In genomic region chr9:692636-693459, GRCh38 we compare ENCODE assay signal across 9 cellular contexts.
DNase-seq lines count a peak whose midpoint lies in the region; ATAC-seq and TF ChIP-seq lines count a peak whose summit lies in the region.
"Had no signal": no experiment of that assay in that cellular context is flagged by ENCODE, and none has a peak within 500 bp of the region (broad histone marks: within the 10 kb centered on the region; RNA-seq: fewer than 3 reads in every experiment).

No MANE protein-coding gene starts in this region.

- H3K9me2 ChIP-seq in hepatocyte (replicated peaks; ENCODE audit: insufficient read depth) (no peaks in the 10 kb centered on the region), MM.1S (replicated peaks; ENCODE audit: insufficient read depth, low read length) (no peaks in the 10 kb centered on the region)

- H3K27ac ChIP-seq in DND-41 (ENCODE audit: low read length): peak overlapping the region; percentile 72
- H3K27ac ChIP-seq in hepatocyte: peak overlapping the region; percentile 78
- no peak overlapping the region for H3K27ac ChIP-seq in MM.1S (ENCODE audit: low read length)

- H3K27me3 ChIP-seq in DND-41 (ENCODE audit: insufficient read depth, low read length, poor library complexity) (no peaks in the 10 kb centered on the region), hepatocyte (no peaks in the 10 kb centered on the region), MM.1S (replicated peaks; ENCODE audit: insufficient read depth, low read length) (no peaks in the 10 kb centered on the region)

- WGBS in hepatocyte (ENCODE audit: low lambda C conversion rate, missing lambda C conversion rate): 73% methylated on average over 6 of the region's 6 CpGs

- peak; percentile 29 for TF ChIP-seq CTCF in DND-41 (IDR thresholded peaks at IDR 0.05; ENCODE audit: borderline replicate concordance, extremely low read depth, low read length, poor library complexity, severe bottlenecking)
- TF ChIP-seq CTCF in hepatocyte (IDR thresholded peaks at IDR 0.05; ENCODE audit: poor library complexity): no peak
- no peak for TF ChIP-seq CTCF in MM.1S (IDR thresholded peaks at IDR 0.05; ENCODE audit: low read length)

- H3K36me3 ChIP-seq in DND-41 (ENCODE audit: insufficient read depth, low read length): no peaks in the 10 kb centered on the region
- H3K36me3 ChIP-seq in hepatocyte (replicated peaks; ENCODE audit: insufficient read depth, low read depth): no peaks in the 10 kb centered on the region
- H3K36me3 ChIP-seq in MM.1S (replicated peaks; ENCODE audit: insufficient read depth, low read length): no peaks in the 10 kb centered on the region

- no peaks in the 10 kb centered on the region for H3F3A ChIP-seq in MM.1S (ENCODE audit: insufficient read depth, low read length)

- ATAC-seq in DND-41 (ENCODE audit: insufficient read depth, low read depth) (peak; percentile 54; the same call in 1 of the 3 replicates), GM18861 (IDR thresholded peaks at IDR 0.05; ENCODE audit: unreplicated experiment) (no peak), GM18520 (IDR thresholded peaks at IDR 0.05; ENCODE audit: unreplicated experiment) (no peak)

- DNase-seq in DND-41 (no peak), amniotic stem cell (lab: John Stamatoyannopoulos, UW) (peak; percentile 12), hepatocyte (ENCODE audit: low spot score) (no peak), renal cortical epithelial cell (ENCODE audit: low read depth) (peak; percentile 60), MM.1S (no peak)
- DNase-seq in stimulated activated naive CD4-positive, alpha-beta T cell (lab: John Stamatoyannopoulos, UW): no peak
- DNase-seq: stimulated activated CD4-positive, alpha-beta T cell treated with anti-CD3 and anti-CD28 coated beads, Interleukin-15, amount 100 ng/mL, for 24 hours had no signal

- peaks cover 27% of the 10 kb centered on the region for H3K4me1 ChIP-seq in DND-41 (ENCODE audit: insufficient read depth, low read length)
- H3K4me1 ChIP-seq in hepatocyte (ENCODE audit: insufficient read depth): peaks cover 38% of the 10 kb centered on the region
- no peaks in the 10 kb centered on the region for H3K4me1 ChIP-seq in MM.1S (ENCODE audit: low read length)

- H3K4me2 ChIP-seq in DND-41 (ENCODE audit: insufficient read depth, low read length) (peak overlapping the region; percentile 19; the same call in 1 of the 2 replicates), hepatocyte (peak overlapping the region; percentile 68), MM.1S (ENCODE audit: low read depth, low read length) (no peak overlapping the region)

- H2AFZ ChIP-seq in DND-41 (ENCODE audit: low read depth, low read length): peak overlapping the region; percentile 17
- H2AFZ ChIP-seq in hepatocyte: peak overlapping the region; percentile 20
- no peak overlapping the region for H2AFZ ChIP-seq in MM.1S (ENCODE audit: low read length)

- H3K9ac ChIP-seq in DND-41 (ENCODE audit: low read depth, low read length) (peak overlapping the region; percentile 30; the same call in 1 of the 2 replicates), MM.1S (ENCODE audit: low read length) (no peak overlapping the region)

- no peaks in the 10 kb centered on the region for H4K20me1 ChIP-seq in DND-41 (ENCODE audit: insufficient read depth, low read length)
- H4K20me1 ChIP-seq in hepatocyte (ENCODE audit: insufficient read depth, poor library complexity, severe bottlenecking): no peaks in the 10 kb centered on the region
- no peaks in the 10 kb centered on the region for H4K20me1 ChIP-seq in MM.1S (ENCODE audit: insufficient read depth, low read length)

- no peaks in the 10 kb centered on the region for H3K79me2 ChIP-seq in DND-41 (ENCODE audit: insufficient read depth, low read length)
- peaks cover 39% of the 10 kb centered on the region for H3K79me2 ChIP-seq in hepatocyte
- H3K79me2 ChIP-seq in MM.1S (ENCODE audit: low read length): no peaks in the 10 kb centered on the region

- no peaks in the 10 kb centered on the region for H3K9me3 ChIP-seq in DND-41 (ENCODE audit: insufficient read depth, low read length, severe bottlenecking)
- no peaks in the 10 kb centered on the region for H3K9me3 ChIP-seq in hepatocyte (ENCODE audit: low read depth)
- no peaks in the 10 kb centered on the region for H3K9me3 ChIP-seq in MM.1S (replicated peaks; ENCODE audit: insufficient read depth, low read length)

- H3K4me3 ChIP-seq in DND-41 (ENCODE audit: low read depth in 1 of 2, low read length in 2 of 2) (no peak overlapping the region), hepatocyte (no peak overlapping the region), MM.1S (ENCODE audit: low read length) (no peak overlapping the region)

Comparison
In these comparisons a context has a peak if more than half of its experiments do, and no peak if none do; other contexts are left out.
1. DNase-seq: peak in amniotic stem cell (single experiment) and renal cortical epithelial cell (single experiment); none in DND-41 (single experiment), hepatocyte (single experiment), MM.1S (single experiment) and stimulated activated naive CD4-positive, alpha-beta T cell (0 of 6).